ENCODE assay signal across 11 cellular contexts in genomic region chr1:111214086-111214801, GRCh38. TPM values are rescaled to one million over a fixed set of nuclear protein-coding genes. Genes with fewer than 3 reads are reported as not detected.
DNase-seq lines count a peak whose midpoint lies in the region; ATAC-seq and TF ChIP-seq lines count a peak whose summit lies in the region.
"Had no signal": no experiment of that assay in that cellular context is flagged by ENCODE, and none has a peak within 500 bp of the region (broad histone marks: within the 10 kb centered on the region; RNA-seq: fewer than 3 reads in every experiment).

No MANE protein-coding gene starts in this region.

- H4K91ac ChIP-seq in neuronal stem cell (ENCODE audit: low read depth, low read length, poor library complexity) = no peak overlapping the region

- 74% methylated on average over 6 of the region's 6 CpGs for WGBS in SK-N-SH (ENCODE audit: low lambda C conversion rate)
- no CpG with 5 or more reads among the region's 6 CpGs for WGBS in neuronal stem cell (ENCODE audit: extremely low coverage in 2 of 2, insufficient read length in 2 of 2, insufficient replicate concordance in 1 of 2), 2 donors

- TF ChIP-seq CTCF in SK-N-SH (IDR thresholded peaks at IDR 0.05) = no peak

- H3K23ac ChIP-seq in neuronal stem cell (ENCODE audit: low read depth, low read length, poor library complexity) = no peak overlapping the region

- H2BK15ac ChIP-seq in neuronal stem cell (ENCODE audit: low read length) = no peak overlapping the region

- no peaks in the 10 kb centered on the region for H3K36me3 ChIP-seq in SK-N-SH (replicated peaks in 1 of 2; ENCODE audit: control insufficient read depth in 1 of 2, insufficient read depth in 2 of 2, low read length in 1 of 2)
- no peaks in the 10 kb centered on the region for H3K36me3 ChIP-seq in neuronal stem cell (replicated peaks in 1 of 2; ENCODE audit: control insufficient read depth in 2 of 2, insufficient read depth in 2 of 2, low read length in 2 of 2)
- H3K36me3 ChIP-seq: tibial nerve had no signal

- no peak overlapping the region for H3K18ac ChIP-seq in neuronal stem cell (ENCODE audit: low read length)

- no peak for ATAC-seq in SK-N-SH treated with all-trans-retinoic acid at 6 μM for 48 hours
- peak; percentile 12 for ATAC-seq in activated T-helper 17 cell treated with anti-CD3 and anti-CD28 coated beads, Interleukin-2, amount 50 U/mL, for 72 hours (replicated peaks)
- no peak for ATAC-seq in HG02885 (IDR thresholded peaks at IDR 0.05; ENCODE audit: poor library complexity, unreplicated experiment)
- ATAC-seq: A549 had no signal

- H3K27ac ChIP-seq in SK-N-SH (ENCODE audit: low read depth in 2 of 2, low read length in 1 of 2) (no peak overlapping the region; a peak in 1 of 4 replicates), neuronal stem cell (replicated peaks; ENCODE audit: low read length) (no peak overlapping the region)

- no peak for DNase-seq in SK-N-SH
- peak; percentile 42 for DNase-seq in MV-4-11 (lab: John Stamatoyannopoulos, UW)
- no peak for DNase-seq in neuronal stem cell (ENCODE audit: low spot score)
- no peak for DNase-seq in cerebellar cortex (ENCODE audit: low spot score)
- no peak for DNase-seq in COLO668 (lab: John Stamatoyannopoulos, UW; ENCODE audit: unreplicated experiment)

- H3K9me3 Mint-ChIP-seq in activated T-helper 17 cell treated with anti-CD3 and anti-CD28 coated beads, Interleukin-2, amount 50 U/mL, for 72 hours = peaks cover 4% of the 10 kb centered on the region

- H3K4me2 ChIP-seq in SK-N-SH (no peak overlapping the region), neuronal stem cell (ENCODE audit: insufficient read depth, low read length, poor library complexity, severe bottlenecking) (no peak overlapping the region)
- H3K4me2 ChIP-seq: A549 had no signal

- H2AFZ ChIP-seq in SK-N-SH (ENCODE audit: low read depth) = no peak overlapping the region; the same call in 1 of the 2 replicates
- H2AFZ ChIP-seq in neuronal stem cell (ENCODE audit: low read length) = peak overlapping the region; percentile 21

- no peaks in the 10 kb centered on the region for H3K79me2 ChIP-seq in SK-N-SH (ENCODE audit: insufficient read depth)

- H3K9me3 ChIP-seq in SK-N-SH (no peaks in the 10 kb centered on the region), neuronal stem cell (replicated peaks in 1 of 2; ENCODE audit: control insufficient read depth in 2 of 2, insufficient read depth in 1 of 2, low read depth in 1 of 2, low read length in 2 of 2) (no peaks in the 10 kb centered on the region)
- H3K9me3 ChIP-seq: A549, tibial nerve had no signal

- H2BK120ac ChIP-seq in neuronal stem cell (ENCODE audit: low read depth, low read length) = no peak overlapping the region

- peaks cover 64% of the 10 kb centered on the region for H3K4me1 Mint-ChIP-seq in activated T-helper 17 cell treated with anti-CD3 and anti-CD28 coated beads, Interleukin-2, amount 50 U/mL, for 72 hours

- no peak overlapping the region for H3K14ac ChIP-seq in neuronal stem cell (ENCODE audit: low read length)

- H3K27me3 ChIP-seq in SK-N-SH (ENCODE audit: insufficient read depth) (no peaks in the 10 kb centered on the region), neuronal stem cell (ENCODE audit: control insufficient read depth in 3 of 3, insufficient read depth in 3 of 3, low read depth in 1 of 3, low read length in 3 of 3) (no peaks in the 10 kb centered on the region)
- H3K27me3 ChIP-seq: tibial nerve had no signal

- H3K9me2 ChIP-seq in SK-N-SH = no peaks in the 10 kb centered on the region

- no peak overlapping the region for H3K9ac ChIP-seq in SK-N-SH
- no peak overlapping the region for H3K9ac ChIP-seq in neuronal stem cell (ENCODE audit: low read depth, low read length, poor library complexity)

- H3K4me3 ChIP-seq in SK-N-SH (ENCODE audit: low read depth in 2 of 2, low read length in 1 of 2) (no peak overlapping the region), neuronal stem cell (ENCODE audit: low read length in 2 of 2) (no peak overlapping the region)
- H3K4me3 ChIP-seq: A549, lung, tibial nerve had no signal

- no peaks in the 10 kb centered on the region for H4K20me1 ChIP-seq in SK-N-SH (ENCODE audit: insufficient read depth)

- no peaks in the 10 kb centered on the region for H3K79me1 ChIP-seq in neuronal stem cell (ENCODE audit: low read depth, low read length)

- H3F3A ChIP-seq in SK-N-SH (replicated peaks; ENCODE audit: insufficient read depth) = no peaks in the 10 kb centered on the region

- H3K4me1 ChIP-seq in SK-N-SH (ENCODE audit: control insufficient read depth in 1 of 2, insufficient read depth in 2 of 2, low read depth in 1 of 2, low read length in 1 of 2) = no peaks in the 10 kb centered on the region
- H3K4me1 ChIP-seq in neuronal stem cell (ENCODE audit: control insufficient read depth in 2 of 2, insufficient read depth in 1 of 2, low read depth in 1 of 2, low read length in 2 of 2) = peaks cover 9 to 11% of the 10 kb centered on the region in 2 donors
- H3K4me1 ChIP-seq: A549 had no signal

- CTCF ChIA-PET in SK-N-SH (lab: Yijun Ruan, JAX) = interaction anchor here (1.3 to 10.2 kb wide), 4 partner anchors 9 to 189 kb away, joined by 3 to 161 read pairs (median 6); no protein-coding TSS in a partner anchor

- H2AK5ac ChIP-seq in neuronal stem cell (ENCODE audit: low read depth, low read length) = no peak overlapping the region

- peak overlapping the region; percentile 78 for H3K4me3 Mint-ChIP-seq in activated T-helper 17 cell treated with anti-CD3 and anti-CD28 coated beads, Interleukin-2, amount 50 U/mL, for 72 hours

- no peak overlapping the region for H4K8ac ChIP-seq in neuronal stem cell (ENCODE audit: low read depth, low read length)

- H3K36me3 Mint-ChIP-seq in activated T-helper 17 cell treated with anti-CD3 and anti-CD28 coated beads, Interleukin-2, amount 50 U/mL, for 72 hours (ENCODE audit: low read depth) = peaks cover 10% of the 10 kb centered on the region

- H3K4ac ChIP-seq in neuronal stem cell (ENCODE audit: low read length) = no peak overlapping the region

- TF ChIP-seq EP300 in SK-N-SH (IDR thresholded peaks at IDR 0.05; ENCODE audit: borderline replicate concordance in 1 of 2, low read depth in 1 of 2, low read length in 1 of 2) = no peak

- TF ChIP-seq RAD21 in SK-N-SH (IDR thresholded peaks at IDR 0.05; ENCODE audit: low read length) = no peak

- H3K27me3 Mint-ChIP-seq in activated T-helper 17 cell treated with anti-CD3 and anti-CD28 coated beads, Interleukin-2, amount 50 U/mL, for 72 hours = no peaks in the 10 kb centered on the region

- POLR2A ChIA-PET in SK-N-SH (lab: Yijun Ruan, JAX) = no interaction called here

- H3K27ac Mint-ChIP-seq in activated T-helper 17 cell treated with anti-CD3 and anti-CD28 coated beads, Interleukin-2, amount 50 U/mL, for 72 hours = peak overlapping the region; percentile 86

- no peak overlapping the region for H2BK5ac ChIP-seq in neuronal stem cell (ENCODE audit: low read length)

- H2BK12ac ChIP-seq in neuronal stem cell (ENCODE audit: low read length) = no peak overlapping the region

TF ChIP-seq in SK-N-SH treated with all-trans-retinoic acid at 6 μM for 48 hours, 23 proteins besides CTCF, POLR2A, EP300 and RAD21:
- TF ChIP-seq RARB (CRISPR knock-in tag; IDR thresholded peaks at IDR 0.05) (no peak), ZFP30 (CRISPR knock-in tag; IDR thresholded peaks at IDR 0.05) (no peak), ISL1 (CRISPR knock-in tag; IDR thresholded peaks at IDR 0.05) (0 out of 2 replicates have a peak, but pooled peaks have one; percentile 6), ZFP3 (CRISPR knock-in tag; IDR thresholded peaks at IDR 0.05) (no peak), ZC3H10 (CRISPR knock-in tag; IDR thresholded peaks at IDR 0.05) (no peak), PPARA (CRISPR knock-in tag; IDR thresholded peaks at IDR 0.05; ENCODE audit: borderline replicate concordance) (no peak), ZNF565 (CRISPR knock-in tag; conservative IDR thresholded peaks at IDR 0.05; ENCODE audit: low read depth) (no peak)
TF ChIP-seq in SK-N-SH treated with all-trans-retinoic acid at 6 μM for 48 hours: peak in this region for 1.

TF ChIP-seq in SK-N-SH, 30 proteins besides CTCF, POLR2A, EP300 and RAD21 (continues in another document):
- TF ChIP-seq POLR2AphosphoS5 (IDR thresholded peaks at IDR 0.05; ENCODE audit: low read depth, low read length) = no peak
- no peak for TF ChIP-seq NFIC (IDR thresholded peaks at IDR 0.05; ENCODE audit: borderline replicate concordance)
- TF ChIP-seq JUND (IDR thresholded peaks at IDR 0.05) = no peak
- TF ChIP-seq NRF1 (IDR thresholded peaks at IDR 0.05; ENCODE audit: low read depth, low read length) = no peak
- TF ChIP-seq IRF3 (IDR thresholded peaks at IDR 0.05; ENCODE audit: low read depth, low read length) = no peak
- no peak for TF ChIP-seq CHD2 (IDR thresholded peaks at IDR 0.05; ENCODE audit: low read length, partially characterized antibody)
- no peak for TF ChIP-seq USF2 (IDR thresholded peaks at IDR 0.05; ENCODE audit: borderline replicate concordance, low read depth, low read length)

RNA-seq across cellular contexts. Expression of gene CHI3L2, which starts 13.3 kb away (rescaled TPM):
- 0.92 and 0.97 TPM in 2 replicates for polyA plus RNA-seq in SK-N-SH (2012; rRNA removed)
- polyA plus RNA-seq in SK-N-SH (2012; cell fraction: cytosol; rRNA removed) = 0.73 and 1.2 TPM in 2 replicates
- polyA plus RNA-seq in SK-N-SH (2012; cell fraction: nucleus; rRNA removed) = 0.65 and 0.77 TPM in 2 replicates
- total RNA-seq in activated T-helper 17 cell treated with anti-CD3 and anti-CD28 coated beads, Interleukin-2, amount 50 U/mL, for 72 hours = 1 to 10 TPM; 2.7 to 3.8 TPM
- not detected for polyA plus RNA-seq in neuronal stem cell (2013, experiment 1 of 2)
- polyA plus RNA-seq in neuronal stem cell (2013, experiment 2 of 2) = 0.04 TPM

RNA-seq across cellular contexts. Expression of gene DENND2D, which starts 13.8 kb away (rescaled TPM):
- polyA plus RNA-seq in SK-N-SH (2012; rRNA removed) = 1.3 and 1.6 TPM in 2 replicates
- 1.1 and 1.6 TPM in 2 replicates for polyA plus RNA-seq in SK-N-SH (2012; cell fraction: cytosol; rRNA removed)
- polyA plus RNA-seq in SK-N-SH (2012; cell fraction: nucleus; rRNA removed) = 1.3 and 2.3 TPM in 2 replicates
- 100 to 1,000 TPM; 146 to 148 TPM for total RNA-seq in activated T-helper 17 cell treated with anti-CD3 and anti-CD28 coated beads, Interleukin-2, amount 50 U/mL, for 72 hours
- polyA plus RNA-seq in neuronal stem cell (2013, experiment 1 of 2) = 0.32 TPM
- 0.19 TPM for polyA plus RNA-seq in neuronal stem cell (2013, experiment 2 of 2)
